Comparison of ENCODE assay signal across 1 cellular context in the genomic region with DNA sequence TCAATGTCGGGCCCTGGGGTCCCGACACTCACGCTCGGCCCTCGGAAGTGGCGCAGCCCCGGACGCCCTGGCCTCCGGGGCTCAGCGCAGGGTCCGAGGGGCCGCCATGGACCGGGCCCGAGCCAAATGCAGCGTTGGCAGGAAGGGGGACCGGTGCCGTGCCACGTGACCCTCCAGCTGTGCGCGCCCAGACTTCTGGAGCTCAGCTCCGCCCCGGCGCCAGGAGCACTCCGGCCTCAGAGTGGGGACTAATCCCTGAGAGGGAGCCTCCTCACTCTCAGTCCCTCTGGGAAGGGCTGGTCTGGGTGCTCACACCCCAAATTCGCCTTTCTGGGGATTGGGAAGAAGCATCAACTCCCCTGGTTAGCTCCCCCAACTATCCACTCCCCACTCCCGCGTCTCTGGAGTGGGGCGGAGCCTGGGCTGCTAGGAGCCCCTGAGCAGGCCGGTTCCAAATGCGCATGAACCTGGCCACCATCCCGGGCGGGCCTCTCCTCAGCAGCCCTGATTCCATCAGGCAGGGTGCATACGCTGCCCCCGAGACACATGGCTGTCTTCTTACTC.
A peak's percentile ranks its signal among the peaks of the same experiment; 100 is the strongest.
TF ChIP-seq lines count a peak whose summit lies in the region.

A gene with protein sequence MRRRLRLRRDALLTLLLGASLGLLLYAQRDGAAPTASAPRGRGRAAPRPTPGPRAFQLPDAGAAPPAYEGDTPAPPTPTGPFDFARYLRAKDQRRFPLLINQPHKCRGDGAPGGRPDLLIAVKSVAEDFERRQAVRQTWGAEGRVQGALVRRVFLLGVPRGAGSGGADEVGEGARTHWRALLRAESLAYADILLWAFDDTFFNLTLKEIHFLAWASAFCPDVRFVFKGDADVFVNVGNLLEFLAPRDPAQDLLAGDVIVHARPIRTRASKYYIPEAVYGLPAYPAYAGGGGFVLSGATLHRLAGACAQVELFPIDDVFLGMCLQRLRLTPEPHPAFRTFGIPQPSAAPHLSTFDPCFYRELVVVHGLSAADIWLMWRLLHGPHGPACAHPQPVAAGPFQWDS (minus strand): TSS at position 166 of the 564 bp plus-strand sequence. CDS start 513 bp downstream, outside the sequence.

TF ChIP-seq in HepG2, 621 proteins besides CTCF, POLR2A, EP300 and RAD21 (continued from another document and continues in another):
- TF ChIP-seq, protein P1, sequence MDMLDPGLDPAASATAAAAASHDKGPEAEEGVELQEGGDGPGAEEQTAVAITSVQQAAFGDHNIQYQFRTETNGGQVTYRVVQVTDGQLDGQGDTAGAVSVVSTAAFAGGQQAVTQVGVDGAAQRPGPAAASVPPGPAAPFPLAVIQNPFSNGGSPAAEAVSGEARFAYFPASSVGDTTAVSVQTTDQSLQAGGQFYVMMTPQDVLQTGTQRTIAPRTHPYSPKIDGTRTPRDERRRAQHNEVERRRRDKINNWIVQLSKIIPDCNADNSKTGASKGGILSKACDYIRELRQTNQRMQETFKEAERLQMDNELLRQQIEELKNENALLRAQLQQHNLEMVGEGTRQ (IDR thresholded peaks at IDR 0.05; ENCODE audit: low read depth, low read length), result peak; percentile 77; the same call in 1 of the 2 replicates
- TF ChIP-seq, protein P1 (CRISPR knock-in tag; IDR thresholded peaks at IDR 0.05; ENCODE audit: borderline replicate concordance), result peak; percentile 94; the same call in 1 of the 2 replicates
- TF ChIP-seq, protein P2, sequence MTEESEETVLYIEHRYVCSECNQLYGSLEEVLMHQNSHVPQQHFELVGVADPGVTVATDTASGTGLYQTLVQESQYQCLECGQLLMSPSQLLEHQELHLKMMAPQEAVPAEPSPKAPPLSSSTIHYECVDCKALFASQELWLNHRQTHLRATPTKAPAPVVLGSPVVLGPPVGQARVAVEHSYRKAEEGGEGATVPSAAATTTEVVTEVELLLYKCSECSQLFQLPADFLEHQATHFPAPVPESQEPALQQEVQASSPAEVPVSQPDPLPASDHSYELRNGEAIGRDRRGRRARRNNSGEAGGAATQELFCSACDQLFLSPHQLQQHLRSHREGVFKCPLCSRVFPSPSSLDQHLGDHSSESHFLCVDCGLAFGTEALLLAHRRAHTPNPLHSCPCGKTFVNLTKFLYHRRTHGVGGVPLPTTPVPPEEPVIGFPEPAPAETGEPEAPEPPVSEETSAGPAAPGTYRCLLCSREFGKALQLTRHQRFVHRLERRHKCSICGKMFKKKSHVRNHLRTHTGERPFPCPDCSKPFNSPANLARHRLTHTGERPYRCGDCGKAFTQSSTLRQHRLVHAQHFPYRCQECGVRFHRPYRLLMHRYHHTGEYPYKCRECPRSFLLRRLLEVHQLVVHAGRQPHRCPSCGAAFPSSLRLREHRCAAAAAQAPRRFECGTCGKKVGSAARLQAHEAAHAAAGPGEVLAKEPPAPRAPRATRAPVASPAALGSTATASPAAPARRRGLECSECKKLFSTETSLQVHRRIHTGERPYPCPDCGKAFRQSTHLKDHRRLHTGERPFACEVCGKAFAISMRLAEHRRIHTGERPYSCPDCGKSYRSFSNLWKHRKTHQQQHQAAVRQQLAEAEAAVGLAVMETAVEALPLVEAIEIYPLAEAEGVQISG (CRISPR knock-in tag; IDR thresholded peaks at IDR 0.05), result 0 out of 2 replicates have a peak, but pooled peaks have one; percentile 22
- TF ChIP-seq, protein P3, sequence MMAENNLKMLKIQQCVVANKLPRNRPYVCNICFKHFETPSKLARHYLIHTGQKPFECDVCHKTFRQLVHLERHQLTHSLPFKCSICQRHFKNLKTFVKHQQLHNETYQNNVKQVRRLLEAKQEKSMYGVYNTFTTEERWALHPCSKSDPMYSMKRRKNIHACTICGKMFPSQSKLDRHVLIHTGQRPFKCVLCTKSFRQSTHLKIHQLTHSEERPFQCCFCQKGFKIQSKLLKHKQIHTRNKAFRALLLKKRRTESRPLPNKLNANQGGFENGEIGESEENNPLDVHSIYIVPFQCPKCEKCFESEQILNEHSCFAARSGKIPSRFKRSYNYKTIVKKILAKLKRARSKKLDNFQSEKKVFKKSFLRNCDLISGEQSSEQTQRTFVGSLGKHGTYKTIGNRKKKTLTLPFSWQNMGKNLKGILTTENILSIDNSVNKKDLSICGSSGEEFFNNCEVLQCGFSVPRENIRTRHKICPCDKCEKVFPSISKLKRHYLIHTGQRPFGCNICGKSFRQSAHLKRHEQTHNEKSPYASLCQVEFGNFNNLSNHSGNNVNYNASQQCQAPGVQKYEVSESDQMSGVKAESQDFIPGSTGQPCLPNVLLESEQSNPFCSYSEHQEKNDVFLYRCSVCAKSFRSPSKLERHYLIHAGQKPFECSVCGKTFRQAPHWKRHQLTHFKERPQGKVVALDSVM (CRISPR knock-in tag; IDR thresholded peaks at IDR 0.05), result 0 out of 2 replicates have a peak, but pooled peaks have one; percentile 15
- TF ChIP-seq ZNF501 (CRISPR knock-in tag; IDR thresholded peaks at IDR 0.05), result peak; percentile 70; the same call in 1 of the 2 replicates
- TF ChIP-seq ZNF101 (CRISPR knock-in tag; IDR thresholded peaks at IDR 0.05; ENCODE audit: borderline replicate concordance, low read depth), result no peak
- TF ChIP-seq SALL2 (CRISPR knock-in tag; IDR thresholded peaks at IDR 0.05), result peak; percentile 63; the same call in 1 of the 2 replicates
- TF ChIP-seq, protein P4, sequence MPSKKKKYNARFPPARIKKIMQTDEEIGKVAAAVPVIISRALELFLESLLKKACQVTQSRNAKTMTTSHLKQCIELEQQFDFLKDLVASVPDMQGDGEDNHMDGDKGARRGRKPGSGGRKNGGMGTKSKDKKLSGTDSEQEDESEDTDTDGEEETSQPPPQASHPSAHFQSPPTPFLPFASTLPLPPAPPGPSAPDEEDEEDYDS (CRISPR knock-in tag; IDR thresholded peaks at IDR 0.05), result no peak
- TF ChIP-seq ZNF747 (CRISPR knock-in tag; IDR thresholded peaks at IDR 0.05; ENCODE audit: borderline replicate concordance), result 0 out of 2 replicates have a peak, but pooled peaks have one; percentile 10
- TF ChIP-seq, protein P5, sequence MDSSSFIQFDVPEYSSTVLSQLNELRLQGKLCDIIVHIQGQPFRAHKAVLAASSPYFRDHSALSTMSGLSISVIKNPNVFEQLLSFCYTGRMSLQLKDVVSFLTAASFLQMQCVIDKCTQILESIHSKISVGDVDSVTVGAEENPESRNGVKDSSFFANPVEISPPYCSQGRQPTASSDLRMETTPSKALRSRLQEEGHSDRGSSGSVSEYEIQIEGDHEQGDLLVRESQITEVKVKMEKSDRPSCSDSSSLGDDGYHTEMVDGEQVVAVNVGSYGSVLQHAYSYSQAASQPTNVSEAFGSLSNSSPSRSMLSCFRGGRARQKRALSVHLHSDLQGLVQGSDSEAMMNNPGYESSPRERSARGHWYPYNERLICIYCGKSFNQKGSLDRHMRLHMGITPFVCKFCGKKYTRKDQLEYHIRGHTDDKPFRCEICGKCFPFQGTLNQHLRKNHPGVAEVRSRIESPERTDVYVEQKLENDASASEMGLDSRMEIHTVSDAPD (CRISPR knock-in tag; IDR thresholded peaks at IDR 0.05), result peak; percentile 39; the same call in 1 of the 2 replicates
- TF ChIP-seq, protein P6, sequence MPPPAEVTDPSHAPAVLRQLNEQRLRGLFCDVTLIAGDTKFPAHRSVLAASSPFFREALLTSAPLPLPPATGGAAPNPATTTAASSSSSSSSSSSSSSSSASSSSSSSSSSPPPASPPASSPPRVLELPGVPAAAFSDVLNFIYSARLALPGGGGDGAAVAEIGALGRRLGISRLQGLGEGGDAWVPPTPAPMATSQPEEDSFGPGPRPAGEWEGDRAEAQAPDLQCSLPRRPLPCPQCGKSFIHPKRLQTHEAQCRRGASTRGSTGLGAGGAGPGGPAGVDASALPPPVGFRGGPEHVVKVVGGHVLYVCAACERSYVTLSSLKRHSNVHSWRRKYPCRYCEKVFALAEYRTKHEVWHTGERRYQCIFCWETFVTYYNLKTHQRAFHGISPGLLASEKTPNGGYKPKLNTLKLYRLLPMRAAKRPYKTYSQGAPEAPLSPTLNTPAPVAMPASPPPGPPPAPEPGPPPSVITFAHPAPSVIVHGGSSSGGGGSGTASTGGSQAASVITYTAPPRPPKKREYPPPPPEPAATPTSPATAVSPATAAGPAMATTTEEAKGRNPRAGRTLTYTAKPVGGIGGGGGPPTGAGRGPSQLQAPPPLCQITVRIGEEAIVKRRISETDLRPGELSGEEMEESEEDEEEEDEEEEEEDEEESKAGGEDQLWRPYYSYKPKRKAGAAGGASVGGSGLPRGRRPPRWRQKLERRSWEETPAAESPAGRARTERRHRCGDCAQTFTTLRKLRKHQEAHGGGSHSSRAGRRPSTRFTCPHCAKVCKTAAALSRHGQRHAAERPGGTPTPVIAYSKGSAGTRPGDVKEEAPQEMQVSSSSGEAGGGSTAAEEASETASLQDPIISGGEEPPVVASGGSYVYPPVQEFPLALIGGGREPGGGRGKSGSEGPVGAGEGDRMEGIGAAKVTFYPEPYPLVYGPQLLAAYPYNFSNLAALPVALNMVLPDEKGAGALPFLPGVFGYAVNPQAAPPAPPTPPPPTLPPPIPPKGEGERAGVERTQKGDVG (CRISPR knock-in tag; IDR thresholded peaks at IDR 0.05; ENCODE audit: borderline replicate concordance), result peak; percentile 86; the same call in 1 of the 2 replicates
- no peak for TF ChIP-seq HDAC6 (IDR thresholded peaks at IDR 0.05; ENCODE audit: low read depth, low read length)
- TF ChIP-seq KDM4B (CRISPR knock-in tag; IDR thresholded peaks at IDR 0.05), result 0 out of 2 replicates have a peak, but pooled peaks have one; percentile 39
- TF ChIP-seq, protein P7, sequence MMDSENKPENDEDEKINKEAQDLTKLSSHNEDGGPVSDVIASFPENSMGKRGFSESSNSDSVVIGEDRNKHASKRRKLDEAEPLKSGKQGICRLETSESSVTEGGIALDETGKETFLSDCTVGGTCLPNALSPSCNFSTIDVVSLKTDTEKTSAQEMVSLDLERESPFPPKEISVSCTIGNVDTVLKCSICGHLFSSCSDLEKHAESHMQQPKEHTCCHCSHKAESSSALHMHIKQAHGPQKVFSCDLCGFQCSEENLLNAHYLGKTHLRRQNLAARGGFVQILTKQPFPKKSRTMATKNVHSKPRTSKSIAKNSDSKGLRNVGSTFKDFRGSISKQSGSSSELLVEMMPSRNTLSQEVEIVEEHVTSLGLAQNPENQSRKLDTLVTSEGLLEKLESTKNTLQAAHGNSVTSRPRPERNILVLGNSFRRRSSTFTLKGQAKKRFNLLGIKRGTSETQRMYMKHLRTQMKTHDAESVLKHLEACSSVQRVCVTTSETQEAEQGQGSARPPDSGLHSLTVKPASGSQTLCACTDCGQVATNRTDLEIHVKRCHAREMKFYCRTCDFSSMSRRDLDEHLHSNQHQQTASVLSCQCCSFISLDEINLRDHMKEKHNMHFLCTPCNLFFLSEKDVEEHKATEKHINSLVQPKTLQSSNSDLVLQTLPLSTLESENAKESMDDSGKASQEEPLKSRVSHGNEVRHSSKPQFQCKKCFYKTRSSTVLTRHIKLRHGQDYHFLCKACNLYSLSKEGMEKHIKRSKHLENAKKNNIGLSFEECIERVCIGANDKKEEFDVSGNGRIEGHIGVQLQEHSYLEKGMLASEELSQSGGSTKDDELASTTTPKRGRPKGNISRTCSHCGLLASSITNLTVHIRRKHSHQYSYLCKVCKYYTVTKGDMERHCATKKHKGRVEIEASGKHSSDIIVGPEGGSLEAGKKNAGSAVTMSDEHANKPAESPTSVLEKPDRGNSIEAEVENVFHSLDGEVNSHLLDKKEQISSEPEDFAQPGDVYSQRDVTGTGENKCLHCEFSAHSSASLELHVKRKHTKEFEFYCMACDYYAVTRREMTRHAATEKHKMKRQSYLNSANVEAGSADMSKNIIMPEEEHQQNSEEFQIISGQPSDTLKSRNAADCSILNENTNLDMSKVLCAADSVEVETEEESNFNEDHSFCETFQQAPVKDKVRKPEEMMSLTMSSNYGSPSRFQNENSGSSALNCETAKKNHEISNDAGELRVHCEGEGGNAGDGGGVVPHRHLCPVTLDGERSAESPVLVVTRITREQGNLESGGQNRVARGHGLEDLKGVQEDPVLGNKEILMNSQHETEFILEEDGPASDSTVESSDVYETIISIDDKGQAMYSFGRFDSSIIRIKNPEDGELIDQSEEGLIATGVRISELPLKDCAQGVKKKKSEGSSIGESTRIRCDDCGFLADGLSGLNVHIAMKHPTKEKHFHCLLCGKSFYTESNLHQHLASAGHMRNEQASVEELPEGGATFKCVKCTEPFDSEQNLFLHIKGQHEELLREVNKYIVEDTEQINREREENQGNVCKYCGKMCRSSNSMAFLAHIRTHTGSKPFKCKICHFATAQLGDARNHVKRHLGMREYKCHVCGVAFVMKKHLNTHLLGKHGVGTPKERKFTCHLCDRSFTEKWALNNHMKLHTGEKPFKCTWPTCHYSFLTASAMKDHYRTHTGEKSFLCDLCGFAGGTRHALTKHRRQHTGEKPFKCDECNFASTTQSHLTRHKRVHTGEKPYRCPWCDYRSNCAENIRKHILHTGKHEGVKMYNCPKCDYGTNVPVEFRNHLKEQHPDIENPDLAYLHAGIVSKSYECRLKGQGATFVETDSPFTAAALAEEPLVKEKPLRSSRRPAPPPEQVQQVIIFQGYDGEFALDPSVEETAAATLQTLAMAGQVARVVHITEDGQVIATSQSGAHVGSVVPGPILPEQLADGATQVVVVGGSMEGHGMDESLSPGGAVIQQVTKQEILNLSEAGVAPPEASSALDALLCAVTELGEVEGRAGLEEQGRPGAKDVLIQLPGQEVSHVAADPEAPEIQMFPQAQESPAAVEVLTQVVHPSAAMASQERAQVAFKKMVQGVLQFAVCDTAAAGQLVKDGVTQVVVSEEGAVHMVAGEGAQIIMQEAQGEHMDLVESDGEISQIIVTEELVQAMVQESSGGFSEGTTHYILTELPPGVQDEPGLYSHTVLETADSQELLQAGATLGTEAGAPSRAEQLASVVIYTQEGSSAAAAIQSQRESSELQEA (CRISPR knock-in tag; IDR thresholded peaks at IDR 0.05; ENCODE audit: not compliant biosample characterization), result peak; percentile 41
- TF ChIP-seq MED1 (CRISPR knock-in tag; IDR thresholded peaks at IDR 0.05), result peak; percentile 8; the same call in 1 of the 2 replicates
- TF ChIP-seq, protein P8, sequence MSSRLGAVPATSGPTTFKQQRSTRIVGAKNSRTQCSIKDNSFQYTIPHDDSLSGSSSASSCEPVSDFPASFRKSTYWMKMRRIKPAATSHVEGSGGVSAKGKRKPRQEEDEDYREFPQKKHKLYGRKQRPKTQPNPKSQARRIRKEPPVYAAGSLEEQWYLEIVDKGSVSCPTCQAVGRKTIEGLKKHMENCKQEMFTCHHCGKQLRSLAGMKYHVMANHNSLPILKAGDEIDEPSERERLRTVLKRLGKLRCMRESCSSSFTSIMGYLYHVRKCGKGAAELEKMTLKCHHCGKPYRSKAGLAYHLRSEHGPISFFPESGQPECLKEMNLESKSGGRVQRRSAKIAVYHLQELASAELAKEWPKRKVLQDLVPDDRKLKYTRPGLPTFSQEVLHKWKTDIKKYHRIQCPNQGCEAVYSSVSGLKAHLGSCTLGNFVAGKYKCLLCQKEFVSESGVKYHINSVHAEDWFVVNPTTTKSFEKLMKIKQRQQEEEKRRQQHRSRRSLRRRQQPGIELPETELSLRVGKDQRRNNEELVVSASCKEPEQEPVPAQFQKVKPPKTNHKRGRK (CRISPR knock-in tag; IDR thresholded peaks at IDR 0.05), result 0 out of 2 replicates have a peak, but pooled peaks have one; percentile 39
- TF ChIP-seq CHCHD3 (CRISPR knock-in tag; IDR thresholded peaks at IDR 0.05), result 0 out of 2 replicates have a peak, but pooled peaks have one; percentile 63
- peak; percentile 99 for TF ChIP-seq KDM2A (CRISPR knock-in tag; IDR thresholded peaks at IDR 0.05; ENCODE audit: borderline replicate concordance, low read depth)
- 0 out of 2 replicates have a peak, but pooled peaks have one; percentile 53 for TF ChIP-seq THYN1 (CRISPR knock-in tag; IDR thresholded peaks at IDR 0.05; ENCODE audit: borderline replicate concordance, low read depth)
